1 cellular context compared by ENCODE assay signal in genomic region chr7:139776486-139777303, GRCh38.
TF ChIP-seq lines count a peak whose summit lies in the region.

No MANE protein-coding gene starts in this region.

TF ChIP-seq in HepG2, 621 proteins besides CTCF, POLR2A, EP300 and RAD21 (continued from another document and continues in another):
- no peak for TF ChIP-seq SNAPC4 (CRISPR knock-in tag; IDR thresholded peaks at IDR 0.05)
- no peak for TF ChIP-seq ZNF788 (CRISPR knock-in tag; IDR thresholded peaks at IDR 0.05; ENCODE audit: borderline replicate concordance)
- no peak for TF ChIP-seq RELA (CRISPR knock-in tag; IDR thresholded peaks at IDR 0.05)
- TF ChIP-seq CBFB (CRISPR knock-in tag; IDR thresholded peaks at IDR 0.05), result no peak
- no peak for TF ChIP-seq PBX2 (CRISPR knock-in tag; IDR thresholded peaks at IDR 0.05)
- no peak for TF ChIP-seq BRD4 (CRISPR knock-in tag; IDR thresholded peaks at IDR 0.05)
- TF ChIP-seq NFAT5 (CRISPR knock-in tag; IDR thresholded peaks at IDR 0.05), result no peak
- no peak for TF ChIP-seq IRF1 (CRISPR knock-in tag; IDR thresholded peaks at IDR 0.05; ENCODE audit: low read depth)
- no peak for TF ChIP-seq NCOA5 (CRISPR knock-in tag; IDR thresholded peaks at IDR 0.05)
- no peak for TF ChIP-seq ZFP36L1 (CRISPR knock-in tag; IDR thresholded peaks at IDR 0.05)
- no peak for TF ChIP-seq ZNF766 (CRISPR knock-in tag; IDR thresholded peaks at IDR 0.05; ENCODE audit: borderline replicate concordance)
- TF ChIP-seq ZNF484 (CRISPR knock-in tag; IDR thresholded peaks at IDR 0.05; ENCODE audit: borderline replicate concordance, low read depth), result no peak
- TF ChIP-seq ZNF780A (CRISPR knock-in tag; IDR thresholded peaks at IDR 0.05), result no peak
- no peak for TF ChIP-seq GABPB1 (CRISPR knock-in tag; IDR thresholded peaks at IDR 0.05)
- TF ChIP-seq MATR3 (CRISPR knock-in tag; IDR thresholded peaks at IDR 0.05), result no peak
- TF ChIP-seq IKZF5 (CRISPR knock-in tag; IDR thresholded peaks at IDR 0.05), result no peak
- no peak for TF ChIP-seq FOSL1 (CRISPR knock-in tag; IDR thresholded peaks at IDR 0.05; ENCODE audit: borderline replicate concordance)
- no peak for TF ChIP-seq ZNF557 (CRISPR knock-in tag; IDR thresholded peaks at IDR 0.05)
- no peak for TF ChIP-seq ZNF549 (CRISPR knock-in tag; IDR thresholded peaks at IDR 0.05)
- no peak for TF ChIP-seq ATF7-NPFF (CRISPR knock-in tag; IDR thresholded peaks at IDR 0.05; ENCODE audit: low read depth)
- no peak for TF ChIP-seq TCF12 (IDR thresholded peaks at IDR 0.05)
- TF ChIP-seq TCF12 (CRISPR knock-in tag; IDR thresholded peaks at IDR 0.05), result no peak
- no peak for TF ChIP-seq GFI1 (CRISPR knock-in tag; IDR thresholded peaks at IDR 0.05; ENCODE audit: borderline replicate concordance)
- no peak for TF ChIP-seq GABPA (IDR thresholded peaks at IDR 0.05; ENCODE audit: low read depth, low read length)
- TF ChIP-seq GABPA (CRISPR knock-in tag; IDR thresholded peaks at IDR 0.05; ENCODE audit: low read depth), result no peak
- TF ChIP-seq ZBTB21 (CRISPR knock-in tag; IDR thresholded peaks at IDR 0.05), result no peak
- no peak for TF ChIP-seq ZSCAN5A (CRISPR knock-in tag; IDR thresholded peaks at IDR 0.05; ENCODE audit: borderline replicate concordance)
- 0 out of 4 replicates have a peak, but pooled peaks of 1 of the 2 experiments have one; percentile 11 for TF ChIP-seq KLF16 (CRISPR knock-in tag; IDR thresholded peaks at IDR 0.05)
- TF ChIP-seq PTBP1 (IDR thresholded peaks at IDR 0.05; ENCODE audit: low read depth, low read length, poor library complexity, severe bottlenecking), result no peak
- no peak for TF ChIP-seq CREB3 (CRISPR knock-in tag; IDR thresholded peaks at IDR 0.05)
- TF ChIP-seq THYN1 (CRISPR knock-in tag; IDR thresholded peaks at IDR 0.05; ENCODE audit: borderline replicate concordance, low read depth), result no peak
- TF ChIP-seq ZNF160 (CRISPR knock-in tag; IDR thresholded peaks at IDR 0.05), result no peak
- TF ChIP-seq AHR (CRISPR knock-in tag; IDR thresholded peaks at IDR 0.05), result no peak
- no peak for TF ChIP-seq ETV6 (CRISPR knock-in tag; conservative IDR thresholded peaks at IDR 0.05)
- no peak for TF ChIP-seq ZKSCAN1 (IDR thresholded peaks at IDR 0.05; ENCODE audit: low read length)
- TF ChIP-seq ZNF446 (CRISPR knock-in tag; IDR thresholded peaks at IDR 0.05), result no peak
- TF ChIP-seq IKZF4 (CRISPR knock-in tag; IDR thresholded peaks at IDR 0.05; ENCODE audit: borderline replicate concordance, low read depth, not compliant biosample characterization), result peak; percentile 29
- no peak for TF ChIP-seq NAIF1 (CRISPR knock-in tag; IDR thresholded peaks at IDR 0.05; ENCODE audit: borderline replicate concordance)
- TF ChIP-seq RERE (CRISPR knock-in tag; IDR thresholded peaks at IDR 0.05; ENCODE audit: low read depth), result no peak
- peak; percentile 68; the same call in 1 of the 2 replicates for TF ChIP-seq ZNF740 (CRISPR knock-in tag; IDR thresholded peaks at IDR 0.05)
- no peak for TF ChIP-seq TRIM24 (CRISPR knock-in tag; IDR thresholded peaks at IDR 0.05)
- no peak for TF ChIP-seq ZNF10 (CRISPR knock-in tag; IDR thresholded peaks at IDR 0.05; ENCODE audit: borderline replicate concordance, low read depth)
- no peak for TF ChIP-seq ZNF292 (CRISPR knock-in tag; IDR thresholded peaks at IDR 0.05; ENCODE audit: borderline replicate concordance, low read depth)
